ENCODE assay signal across 17 cellular contexts in the genomic region with DNA sequence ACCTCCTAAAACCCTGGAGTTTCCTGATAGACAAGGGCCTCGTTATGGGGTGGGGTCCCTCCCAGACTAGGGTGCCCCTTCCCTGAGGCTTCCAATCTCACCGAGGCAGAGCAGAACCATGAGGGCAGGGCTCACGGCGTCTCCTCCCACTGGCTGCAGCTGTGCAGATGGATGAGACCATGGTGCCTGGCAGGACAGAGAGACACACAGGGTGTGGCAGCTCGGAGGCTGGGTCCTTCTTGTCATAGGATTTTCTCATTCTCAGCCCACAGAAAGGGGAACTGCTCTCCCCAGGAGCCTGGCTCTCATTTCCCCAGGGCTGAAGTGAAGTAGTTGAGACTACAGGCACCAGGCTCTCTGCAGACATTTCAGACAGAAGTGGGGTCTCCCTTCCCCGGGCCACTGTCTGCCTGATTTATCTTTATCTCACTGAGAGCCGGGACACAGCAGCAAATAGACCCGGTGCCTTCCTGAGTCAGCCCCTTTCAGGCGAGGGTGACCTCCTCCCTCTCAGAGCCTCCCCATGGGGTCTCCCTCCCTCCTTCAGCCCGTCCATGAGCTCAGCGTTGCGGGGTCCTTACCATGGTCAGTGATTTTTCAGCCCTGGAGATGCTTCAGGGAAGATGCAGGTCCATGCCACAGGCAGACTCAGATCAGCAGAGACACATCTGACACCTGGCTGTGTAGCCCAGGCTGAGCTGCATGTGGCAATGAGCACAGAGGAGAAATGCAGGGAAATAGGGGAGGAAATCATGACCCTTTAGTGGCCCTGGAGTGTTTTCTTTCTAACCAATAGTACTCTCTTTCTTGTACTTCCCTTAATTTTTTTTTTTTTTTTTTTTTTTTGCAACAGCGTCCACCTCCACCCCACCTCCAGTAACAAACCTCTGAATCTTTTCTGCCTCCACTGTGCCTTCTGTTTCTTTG. TPM values are rescaled to one million over a fixed set of nuclear protein-coding genes. Genes with fewer than 3 reads are reported as not detected.
DNase-seq lines count a peak whose midpoint lies in the region; ATAC-seq, FAIRE-seq and TF ChIP-seq lines count a peak whose summit lies in the region.
"Had no signal": no experiment of that assay in that cellular context is flagged by ENCODE, and none has a peak within 500 bp of the region (broad histone marks: within the 10 kb centered on the region; RNA-seq: fewer than 3 reads in every experiment).

A gene (minus strand): TSS at position 731 of the 927 bp plus-strand sequence. CDS start 147 bp downstream, at position 584.

- H3K27ac ChIP-seq in BLaER1 (no peak within 1 kb of the TSS), K562 (ENCODE audit: extremely low read depth, low read depth, low read length) (no peak within 1 kb of the TSS), SJCRH30 (no peak within 1 kb of the TSS)
- H3K27ac ChIP-seq: pancreas, thyroid gland had no signal

- POLR2A ChIA-PET in K562 (lab: Yijun Ruan, JAX): interaction anchor here (0.7 kb wide), 1 partner anchor 289 kb away, joined by 3 read pairs; no protein-coding TSS in a partner anchor

- no peak within 1 kb of the TSS for H2AFZ ChIP-seq in K562 (ENCODE audit: low read depth, low read length)

- TF ChIP-seq POLR2A in K562 (conservative IDR thresholded peaks at IDR 0.05): no peak

- H3K27me3 ChIP-seq in BLaER1 (no peaks in the 10 kb centered on the region), K562 (ENCODE audit: control insufficient read depth in 2 of 2, insufficient read depth in 2 of 2, low read length in 2 of 2) (peaks cover 9 to 45% of the 10 kb centered on the region in 2 experiments; a peak in 4 of 5 replicates), mononuclear cell (ENCODE audit: insufficient read depth, low read length) (no peaks in the 10 kb centered on the region), SJCRH30 (0 out of 2 replicates have a peak, but pooled peaks cover 2% of the 10 kb centered on the region)
- H3K27me3 ChIP-seq: thyroid gland had no signal

- ATAC-seq in K562 (no peak), GM21526 (IDR thresholded peaks at IDR 0.05; ENCODE audit: low FRiP score, unreplicated experiment) (no peak)
- ATAC-seq: activated CD8-positive, alpha-beta T cell treated with anti-CD3 and anti-CD28 coated beads for 36 hours had no signal

- H3K9me3 ChIP-seq in BLaER1: no peaks in the 10 kb centered on the region
- no peaks in the 10 kb centered on the region for H3K9me3 ChIP-seq in K562 (replicated peaks; ENCODE audit: control insufficient read depth, insufficient read depth, low read depth, low read length)
- H3K9me3 ChIP-seq in mononuclear cell (ENCODE audit: low read depth, low read length): no peaks in the 10 kb centered on the region
- H3K9me3 ChIP-seq in SJCRH30 (replicated peaks): no peaks in the 10 kb centered on the region
- H3K9me3 ChIP-seq: pancreas, thyroid gland had no signal

- H3K4me1 ChIP-seq in BLaER1: peaks cover 14% of the 10 kb centered on the region
- H3K4me1 ChIP-seq in K562 (replicated peaks in 1 of 2; ENCODE audit: control insufficient read depth in 2 of 2, insufficient read depth in 2 of 2, low read length in 2 of 2): no peaks in the 10 kb centered on the region
- peaks cover 69% of the 10 kb centered on the region for H3K4me1 ChIP-seq in mononuclear cell (ENCODE audit: insufficient read depth, low read length)
- H3K4me1 ChIP-seq in SJCRH30: no peaks in the 10 kb centered on the region
- H3K4me1 ChIP-seq: pancreas, thyroid gland had no signal

- BruUV-seq in K562 (replicated peaks; lab: Mats Ljungman, UMichigan): no TSS peak

- DNase-seq in NOMO-1 treated with DMSO at 0.1 percent for 48 hours (lab: John Stamatoyannopoulos, UW; ENCODE audit: unreplicated experiment) (peak; percentile 90), K562 (ENCODE audit: extremely low read depth in 1 of 4, low spot score in 3 of 4) (no peak), HT-29 (ENCODE audit: low spot score) (no peak), SJCRH30 (no peak), dedifferentiated amniotic fluid mesenchymal stem cell (ENCODE audit: extremely low spot score) (no peak)
- DNase-seq: activated CD8-positive, alpha-beta T cell treated with anti-CD3 and anti-CD28 coated beads for 36 hours; activated gamma-delta T cell treated with Interleukin-2 at 50 U/mL for 16 hours; HFFc6; mesendoderm; NCI-H226; pancreas; T1000 had no signal

- H3K4me3 ChIP-seq in BLaER1: no peak within 1 kb of the TSS
- H3K4me3 ChIP-seq in K562: no peak within 1 kb of the TSS
- peak within 1 kb of the TSS; percentile 53 for H3K4me3 ChIP-seq in mononuclear cell (ENCODE audit: low read length)
- no peak within 1 kb of the TSS for H3K4me3 ChIP-seq in SJCRH30
- H3K4me3 ChIP-seq: pancreas, thyroid gland had no signal

- CTCF ChIA-PET in K562 (lab: Yijun Ruan, JAX; ENCODE audit: low intra/inter-chr PET ratio): no interaction called here

- no peak for TF ChIP-seq RAD21 in K562 (CRISPR knock-in tag; conservative IDR thresholded peaks at IDR 0.05 in 1 of 2, IDR thresholded peaks at IDR 0.05 in 1 of 2)

- TF ChIP-seq CTCF in K562 (IDR thresholded peaks at IDR 0.05 in 2 of 3, conservative IDR thresholded peaks at IDR 0.05 in 1 of 3; ENCODE audit: insufficient read depth in 2 of 3, low read depth in 1 of 3, low read length in 3 of 3): no peak

- H3K36me3 ChIP-seq in BLaER1 (no peaks in the 10 kb centered on the region), K562 (ENCODE audit: control insufficient read depth, insufficient read depth, low read length) (no peaks in the 10 kb centered on the region), SJCRH30 (no peaks in the 10 kb centered on the region)
- H3K36me3 ChIP-seq: pancreas, thyroid gland had no signal

- H3K9me1 ChIP-seq in K562 (ENCODE audit: control insufficient read depth, insufficient read depth, low read length): no peaks in the 10 kb centered on the region

- H3K4me2 ChIP-seq in BLaER1: peak within 1 kb of the TSS; percentile 55
- H3K4me2 ChIP-seq in K562 (ENCODE audit: insufficient read depth, low read length): no peak within 1 kb of the TSS

- intact Hi-C loops in K562 (cut with micrococcal nuclease): no loop called here

- H4K20me1 ChIP-seq in BLaER1 (no peaks in the 10 kb centered on the region), K562 (replicated peaks; ENCODE audit: control insufficient read depth, insufficient read depth, low read length) (no peaks in the 10 kb centered on the region)

- in situ Hi-C loops in K562 (cut with MboI): no loop called here

- no peaks in the 10 kb centered on the region for H3K79me2 ChIP-seq in K562 (ENCODE audit: control insufficient read depth, insufficient read depth, low read length)

- H3K9ac ChIP-seq in BLaER1: no peak within 1 kb of the TSS; the same call in 1 of the 2 replicates
- no peak within 1 kb of the TSS for H3K9ac ChIP-seq in K562 (ENCODE audit: insufficient read depth in 1 of 2, low read depth in 2 of 2, low read length in 2 of 2)

- no peak for FAIRE-seq in K562 (lab: Jason Lieb, UNC)
- FAIRE-seq: pancreas had no signal

- no peak for TF ChIP-seq EP300 in K562 (IDR thresholded peaks at IDR 0.05; ENCODE audit: low read length)

- WGBS in K562 (ENCODE audit: insufficient coverage, low coverage, missing lambda C conversion rate): under 1% methylated on average over 13 of the region's 13 CpGs

TF ChIP-seq in K562, 482 proteins besides CTCF, POLR2A, EP300 and RAD21:
- no peak for TF ChIP-seq RB1 (IDR thresholded peaks at IDR 0.05; ENCODE audit: low read depth)
- peak; percentile 30; the same call in 1 of the 2 replicates for TF ChIP-seq SPI1 (IDR thresholded peaks at IDR 0.05; ENCODE audit: borderline replicate concordance, low read depth, low read length)

RNA-seq across cellular contexts. Expression of the gene that starts here (rescaled TPM):
- not detected in 2 replicates for total RNA-seq in K562 (2011; cell fraction: chromatin; rRNA removed; ENCODE audit: low replicate concordance)
- total RNA-seq in K562 (2011; cell fraction: nucleolus; rRNA removed): not detected in 2 replicates
- total RNA-seq in K562 (2011; cell fraction: nucleoplasm; rRNA removed): not detected in 2 replicates
- total RNA-seq in K562 (2014; rRNA removed) (not detected in 2 replicates), K562 (2014; rRNA removed; fragmentation: Illumina TruSeq; extraction: Trizol) (not detected in 2 replicates), K562 (2015; rRNA removed; fragmentation: Illumina TruSeq; extraction: Trizol) (not detected in 2 replicates), K562 (2021) (not detected in 2 replicates), mononuclear cell (191 TPM)
- polyA plus RNA-seq in K562 (2011; rRNA removed) (not detected in 2 replicates), K562 (2014; fragmentation: Illumina TruSeq; extraction: Trizol) (not detected in 2 replicates), K562 (2014; fragmentation: Nextera tagmentation; extraction: Ambion mirVana) (not detected), K562 (2014; rRNA removed) (not detected in 2 replicates)
- polyA plus RNA-seq in K562 (2011; cell fraction: cytosol; rRNA removed): not detected in 2 replicates
- polyA plus RNA-seq in K562 (2011; cell fraction: nucleus; rRNA removed): not detected in 2 replicates
- polyA plus RNA-seq in K562 (2012): not detected in 2 replicates
- polyA minus RNA-seq in K562 (2011; rRNA and poly(A)+ RNA removed): not detected in 2 replicates
- polyA minus RNA-seq in K562 (2011; cell fraction: cytosol; rRNA and poly(A)+ RNA removed): not detected in 2 replicates
- polyA minus RNA-seq in K562 (2011; cell fraction: nucleus; rRNA and poly(A)+ RNA removed): not detected in 2 replicates
- not detected in 2 replicates for total RNA-seq in HT-29 (2014; rRNA removed; shearing (Covaris generic))
- total RNA-seq in SJCRH30 (2014; rRNA removed; shearing (Covaris generic)): not detected in 2 replicates
- total RNA-seq: activated CD8-positive, alpha-beta T cell treated with anti-CD3 and anti-CD28 coated beads for 36 hours; HFFc6; MCF 10A had no signal

Comparison
In these comparisons a context has a peak if more than half of its experiments do, and no peak if none do; other contexts are left out.
1. RNA of the gene that starts here (total RNA-seq): 191 TPM in mononuclear cell (single experiment); not detected in K562, not detected in HT-29 and not detected in SJCRH30; every median in the first group is over 100 times any median in the second.